In the genomic region with DNA sequence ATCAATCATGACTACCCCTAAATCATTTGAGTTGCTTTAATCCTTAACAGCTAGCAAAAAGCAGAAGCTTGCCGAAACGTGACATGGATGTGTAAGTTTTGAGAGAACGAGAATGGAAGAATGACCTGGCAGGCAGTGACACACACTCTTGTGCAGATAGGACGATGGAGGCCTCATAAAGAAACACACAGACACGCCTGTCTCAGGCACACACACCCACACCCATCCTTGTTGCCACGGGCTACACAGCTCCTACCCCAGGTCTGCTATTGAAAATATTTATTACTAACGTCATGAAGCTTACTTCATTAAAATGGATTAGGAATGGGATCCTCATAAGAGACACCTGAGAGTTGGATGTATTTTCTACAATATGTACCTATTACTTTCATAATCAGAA, we compare ENCODE assay signal across 24 cellular contexts. TPM values are rescaled to one million over a fixed set of nuclear protein-coding genes. Genes with fewer than 3 reads are reported as not detected.
DNase-seq lines count a peak whose midpoint lies in the region; ATAC-seq, FAIRE-seq and TF ChIP-seq lines count a peak whose summit lies in the region.
"Had no signal": no experiment of that assay in that cellular context is flagged by ENCODE, and none has a peak within 500 bp of the region (broad histone marks: within the 10 kb centered on the region; RNA-seq: fewer than 3 reads in every experiment).

No MANE protein-coding gene starts in this region.

- intact Hi-C loops in HepG2 (cut with micrococcal nuclease; ENCODE audit: unreplicated experiment) (no loop called here), right lobe of liver (cut with DNase I) (no loop called here)

- no peaks in the 10 kb centered on the region for H4K20me1 ChIP-seq in HepG2 (ENCODE audit: insufficient read depth, low read length)

- H3K4me1 Mint-ChIP-seq in nephron progenitor cell, result peaks cover 44% of the 10 kb centered on the region

- H3K9me3 ChIP-seq in HepG2 (ENCODE audit: low read length) (no peaks in the 10 kb centered on the region), right lobe of liver (no peaks in the 10 kb centered on the region), HAP-1 (no peaks in the 10 kb centered on the region)
- H3K9me3 ChIP-seq: psoas muscle, tibial nerve had no signal

- H3K79me2 ChIP-seq in HepG2 (ENCODE audit: insufficient read depth, low read length), result peaks cover 24% of the 10 kb centered on the region

- peaks cover 22% of the 10 kb centered on the region for H3K9me3 Mint-ChIP-seq in nephron progenitor cell
- H3K9me3 Mint-ChIP-seq: activated CD4-positive, alpha-beta T cell treated with anti-CD3 and anti-CD28 coated beads, Interleukin-2, amount 10 ng/mL, durations not matched to agents 24 days and 14 days; T-helper 1 cell treated with Interleukin-12 subunit alpha and Interleukin-12 subunit beta and Interleukin-4 antibody, amounts not matched to agents 30 μg/mL and 1 μg/mL, for 36 hours had no signal

- WGBS in HepG2 (ENCODE audit: low lambda C conversion rate), result 83% methylated on average over 7 of the region's 7 CpGs
- WGBS in right lobe of liver (ENCODE audit: insufficient coverage, low coverage, low lambda C conversion rate, missing lambda C conversion rate), result 83% methylated on average over 7 of the region's 7 CpGs

- peak overlapping the region; percentile 48 for H3K27ac Mint-ChIP-seq in nephron progenitor cell
- H3K27ac Mint-ChIP-seq: activated CD4-positive, alpha-beta T cell treated with anti-CD3 and anti-CD28 coated beads, Interleukin-2, amount 10 ng/mL, durations not matched to agents 24 days and 14 days; T-helper 1 cell treated with Interleukin-12 subunit alpha and Interleukin-12 subunit beta and Interleukin-4 antibody, amounts not matched to agents 30 μg/mL and 1 μg/mL, for 36 hours had no signal

- H3K9ac ChIP-seq in HepG2 (ENCODE audit: insufficient read depth, low read depth, low read length), result peak overlapping the region; percentile 9; the same call in 1 of the 2 replicates
- H3K9ac ChIP-seq: BLaER1 treated with 17β-estradiol and CSF1 and Interleukin-3, amounts not matched to agents 10 nM and 100 nM had no signal

- H3K27ac ChIP-seq in HepG2 (ENCODE audit: extremely low read length, insufficient read depth, low read length) (peak overlapping the region; percentile 92), right lobe of liver (peak overlapping the region in 1 of 3 donors; percentile 79)
- H3K27ac ChIP-seq: BLaER1 treated with 17β-estradiol and CSF1 and Interleukin-3, amounts not matched to agents 10 nM and 100 nM; psoas muscle; tibial nerve had no signal

- H3K36me3 ChIP-seq in HepG2 (replicated peaks in 1 of 2; ENCODE audit: control insufficient read depth in 1 of 2, insufficient read depth in 2 of 2, low read length in 2 of 2) (peaks cover 0 to 4% of the 10 kb centered on the region in 2 experiments; a peak in 1 of 5 replicates), right lobe of liver (no peaks in the 10 kb centered on the region), HAP-1 (replicated peaks) (no peaks in the 10 kb centered on the region)
- H3K36me3 ChIP-seq: tibial nerve had no signal

- TF ChIP-seq EP300 in HepG2 (IDR thresholded peaks at IDR 0.05; ENCODE audit: low read depth in 2 of 2, low read length in 2 of 2) (no peak), HepG2 (CRISPR knock-in tag; IDR thresholded peaks at IDR 0.05; ENCODE audit: borderline replicate concordance) (no peak)

- in situ Hi-C loops in HepG2 (cut with HindIII; ENCODE audit: extremely low pct_ligation_motif_present, low pct_unique_long_range_greater_than_20kb) (no loop called here), HAP-1 (cut with MboI; ENCODE audit: low sequenced_read_pairs) (no loop called here)

- CTCF ChIA-PET in HepG2 (lab: Yijun Ruan, JAX; ENCODE audit: low intra/inter-chr PET ratio, low total read pairs), result no interaction called here

- peak overlapping the region; percentile 79 for H3K4me2 ChIP-seq in HepG2 (ENCODE audit: low read depth, low read length)
- H3K4me2 ChIP-seq: BLaER1 treated with 17β-estradiol and CSF1 and Interleukin-3, amounts not matched to agents 10 nM and 100 nM had no signal

- FAIRE-seq in HepG2 (lab: Jason Lieb, UNC), result no peak
- FAIRE-seq: endothelial cell of umbilical vein had no signal

- H3K27me3 ChIP-seq in HepG2 (ENCODE audit: control insufficient read depth in 1 of 2, insufficient read depth in 2 of 2, low read length in 2 of 2) (no peaks in the 10 kb centered on the region), right lobe of liver (no peaks in the 10 kb centered on the region), HAP-1 (ENCODE audit: low read depth) (no peaks in the 10 kb centered on the region)
- H3K27me3 ChIP-seq: BLaER1 treated with 17β-estradiol and CSF1 and Interleukin-3, amounts not matched to agents 10 nM and 100 nM had no signal

- no peak for TF ChIP-seq RAD21 in HepG2 (CRISPR knock-in tag; IDR thresholded peaks at IDR 0.05)

- TF ChIP-seq CTCF in HepG2 (CRISPR knock-in tag; IDR thresholded peaks at IDR 0.05) (no peak), right lobe of liver (IDR thresholded peaks at IDR 0.05) (no peak), epithelial cell of esophagus (IDR thresholded peaks at IDR 0.05; ENCODE audit: insufficient read depth, low read depth, low read length, missing control alignments) (no peak), nephron progenitor cell (IDR thresholded peaks at IDR 0.05) (no peak)

- H3K4me3 Mint-ChIP-seq in nephron progenitor cell, result no peak overlapping the region
- H3K4me3 Mint-ChIP-seq: activated CD4-positive, alpha-beta T cell treated with anti-CD3 and anti-CD28 coated beads, Interleukin-2, amount 10 ng/mL, durations not matched to agents 24 days and 14 days; neural crest cell; T-helper 1 cell treated with Interleukin-12 subunit alpha and Interleukin-12 subunit beta and Interleukin-4 antibody, amounts not matched to agents 30 μg/mL and 1 μg/mL, for 36 hours had no signal

- peaks cover 11% of the 10 kb centered on the region for H3K36me3 Mint-ChIP-seq in nephron progenitor cell (ENCODE audit: low read depth)

- DNase-seq in HepG2 (ENCODE audit: low spot score), result no peak
- no peak for DNase-seq in right lobe of liver
- DNase-seq in epithelial cell of esophagus (ENCODE audit: low read depth), result peak; percentile 79
- DNase-seq in nephron progenitor cell, result no peak
- DNase-seq in NCI-H1417 (lab: John Stamatoyannopoulos, UW), result no peak
- no peak for DNase-seq in NCI-H1694 treated with DMSO at 0.1 percent for 48 hours (lab: John Stamatoyannopoulos, UW)
- no peak for DNase-seq in HAP-1 (ENCODE audit: low spot score in 2 of 2)
- DNase-seq: ACHN; activated CD4-positive, alpha-beta T cell treated with anti-CD3 and anti-CD28 coated beads, Interleukin-2, amount 10 ng/mL, durations not matched to agents 24 days and 14 days; activated effector memory CD4-positive, alpha-beta T cell treated with Interleukin-2 at 50 U/mL for 16 hours; dermis blood vessel endothelial cell; foreskin melanocyte; NCI-H1436; NCI-H2171 treated with DMSO at 0.1 percent for 48 hours; NCI-H748 treated with DMSO at 0.1 percent for 48 hours; psoas muscle; stimulated activated CD4-positive, alpha-beta T cell treated with anti-CD3 and anti-CD28 coated beads, Interleukin-2, amount 100 ng/mL, for 24 hours; stimulated activated naive CD4-positive, alpha-beta T cell had no signal

- peaks cover 62% of the 10 kb centered on the region for H3K4me1 ChIP-seq in HepG2 (ENCODE audit: insufficient read depth, low read length)
- H3K4me1 ChIP-seq in right lobe of liver, result peaks cover 0 to 40% (median 5%) of the 10 kb centered on the region in 4 donors
- no peaks in the 10 kb centered on the region for H3K4me1 ChIP-seq in HAP-1
- H3K4me1 ChIP-seq: psoas muscle had no signal

- ATAC-seq in HepG2, result no peak
- no peak for ATAC-seq in right lobe of liver
- no peak for ATAC-seq in GM21447 (IDR thresholded peaks at IDR 0.05; ENCODE audit: unreplicated experiment)
- ATAC-seq: psoas muscle had no signal

- no peak overlapping the region for H2AFZ ChIP-seq in HepG2 (ENCODE audit: low read length)

- H3K4me3 ChIP-seq in HepG2 (replicated peaks in 1 of 3; ENCODE audit: insufficient read depth in 1 of 3, low read depth in 2 of 3, low read length in 3 of 3), result peak overlapping the region in 2 of 3 experiments; percentile 40 to 57; a peak in 1 of 6 replicates
- no peak overlapping the region for H3K4me3 ChIP-seq in right lobe of liver
- H3K4me3 ChIP-seq in epithelial cell of esophagus (ENCODE audit: low read length), result no peak overlapping the region
- no peak overlapping the region for H3K4me3 ChIP-seq in HAP-1
- H3K4me3 ChIP-seq: BLaER1 treated with 17β-estradiol and CSF1 and Interleukin-3, amounts not matched to agents 10 nM and 100 nM; psoas muscle; tibial nerve had no signal

- BruUV-seq in HepG2 (replicated peaks; lab: Mats Ljungman, UMichigan), result no TSS peak

- H3K27me3 Mint-ChIP-seq in nephron progenitor cell (ENCODE audit: low read depth, poor library complexity), result peaks cover 14% of the 10 kb centered on the region

- TF ChIP-seq POLR2A in HepG2 (IDR thresholded peaks at IDR 0.05; ENCODE audit: insufficient read depth in 1 of 2, low read depth in 2 of 2, low read length in 2 of 2) (no peak), right lobe of liver (IDR thresholded peaks at IDR 0.05) (no peak)

- POLR2A ChIA-PET in HepG2 (lab: Yijun Ruan, JAX), result interaction anchor here (1.2 kb wide), 1 partner anchor 9 kb away, joined by 3 read pairs; a partner anchor contains a TSS

RNA-seq across cellular contexts. Expression of a gene that starts 8.5 kb away (rescaled TPM):
- total RNA-seq in HepG2 (2016; rRNA removed; fragmentation: Illumina TruSeq; extraction: Trizol), result 23.7 and 37.3 TPM in 2 replicates
- 7.8 and 10.0 TPM in 2 replicates for total RNA-seq in HepG2 (2016; cell fraction: cytosol; rRNA removed; fragmentation: Illumina TruSeq; extraction: Trizol; ENCODE audit: low read depth)
- total RNA-seq in HepG2 (2016; cell fraction: insoluble cytoplasmic fraction; rRNA removed; fragmentation: Illumina TruSeq; extraction: Trizol), result 22.8 and 32.5 TPM in 2 replicates
- total RNA-seq in HepG2 (2016; cell fraction: membrane; rRNA removed; fragmentation: Illumina TruSeq; extraction: Trizol), result 18.9 and 21.8 TPM in 2 replicates
- total RNA-seq in HepG2 (2016; cell fraction: nucleus; rRNA removed; fragmentation: Illumina TruSeq; extraction: Trizol), result 39.3 and 39.5 TPM in 2 replicates
- polyA plus RNA-seq in HepG2 (2011; rRNA removed), result 13.7 and 15.7 TPM in 2 replicates
- 7.3 and 7.9 TPM in 2 replicates for polyA plus RNA-seq in HepG2 (2011; cell fraction: cytosol; rRNA removed)
- polyA plus RNA-seq in HepG2 (2011; cell fraction: nucleus; rRNA removed), result 17.4 and 19.9 TPM in 2 replicates
- polyA plus RNA-seq in HepG2 (2012), result 7.0 and 10.2 TPM in 2 replicates
- 1.7 and 1.8 TPM in 2 replicates for polyA plus RNA-seq in HepG2 (2016; cell fraction: cytosol; fragmentation: Illumina TruSeq; extraction: Trizol; ENCODE audit: low read depth)
- 23.1 and 25.5 TPM in 2 replicates for polyA plus RNA-seq in HepG2 (2016; cell fraction: insoluble cytoplasmic fraction; fragmentation: Illumina TruSeq; extraction: Trizol; ENCODE audit: low read depth)
- polyA plus RNA-seq in HepG2 (2016; cell fraction: membrane; fragmentation: Illumina TruSeq; extraction: Trizol; ENCODE audit: low read depth), result 4.2 TPM in 2 replicates
- 35.8 and 37.1 TPM in 2 replicates for polyA plus RNA-seq in HepG2 (2016; cell fraction: nucleus; fragmentation: Illumina TruSeq; extraction: Trizol; ENCODE audit: insufficient read depth, low read depth)
- 23.1 and 52.1 TPM in 2 replicates for polyA minus RNA-seq in HepG2 (2011; rRNA and poly(A)+ RNA removed; ENCODE audit: low replicate concordance)
- 10.5 and 13.8 TPM in 2 replicates for polyA minus RNA-seq in HepG2 (2011; cell fraction: cytosol; rRNA and poly(A)+ RNA removed)
- 52.0 and 54.7 TPM in 2 replicates for polyA minus RNA-seq in HepG2 (2011; cell fraction: nucleus; rRNA and poly(A)+ RNA removed)
- total RNA-seq in right lobe of liver, result 10 to 100 TPM in 1 of 6 experiments, 1 to 10 TPM in 5; 5.8 to 10.2 (median 7.1) TPM

Comparison
In these comparisons a context has a peak if more than half of its experiments do, and no peak if none do; other contexts are left out.
1. H3K4me3 ChIP-seq: peak in HepG2 (2 of 3); none in right lobe of liver (0 of 3), epithelial cell of esophagus (single experiment) and HAP-1 (single experiment).